8 cellular contexts compared by ENCODE assay signal in genomic region chr16:2459647-2460390, GRCh38. TPM values are rescaled to one million over a fixed set of nuclear protein-coding genes. Genes with fewer than 3 reads are reported as not detected.
DNase-seq lines count a peak whose midpoint lies in the region; ATAC-seq and TF ChIP-seq lines count a peak whose summit lies in the region.

Gene TEDC2 (plus strand): TSS chr16:2460109. CDS start chr16:2460145, 36 bp downstream.

- H3K27me3 ChIP-seq in PC-3 (ENCODE audit: low read length) = no peaks in the 10 kb centered on the region
- no peaks in the 10 kb centered on the region for H3K27me3 ChIP-seq in mucosa of stomach (ENCODE audit: control insufficient read depth, insufficient read depth, low read length)

- H4K20me1 ChIP-seq in PC-3 (ENCODE audit: low read length) = no peaks in the 10 kb centered on the region

- H3K9me3 ChIP-seq in PC-3 (ENCODE audit: low read length) (no peaks in the 10 kb centered on the region), mucosa of stomach (ENCODE audit: control insufficient read depth, low read length) (no peaks in the 10 kb centered on the region)

- H2AFZ ChIP-seq in PC-3 (ENCODE audit: low read length) = peak within 1 kb of the TSS; percentile 82

- peaks cover 14% of the 10 kb centered on the region for H3K79me2 ChIP-seq in PC-3 (ENCODE audit: low read length)

- no peaks in the 10 kb centered on the region for H3K9me2 ChIP-seq in PC-3 (replicated peaks; ENCODE audit: low read length)

- H3K4me1 ChIP-seq in PC-3 (ENCODE audit: insufficient read depth, low read length) (peaks cover 14% of the 10 kb centered on the region), mucosa of stomach (ENCODE audit: control insufficient read depth, insufficient read depth, low read length) (peaks cover 13% of the 10 kb centered on the region)

- no peaks in the 10 kb centered on the region for H3F3A ChIP-seq in PC-3 (ENCODE audit: low read length, unreplicated experiment)

- H3K9ac ChIP-seq in PC-3 (ENCODE audit: low read length) (peak within 1 kb of the TSS; percentile 74), mucosa of stomach (ENCODE audit: low read length) (peak within 1 kb of the TSS; percentile 66)

- POLR2A ChIA-PET in PC-3 (lab: Charles Lee; ENCODE audit: unreplicated experiment) = interaction anchor here (0.5 kb wide), 1 partner anchor 62 kb away, joined by 13 read pairs; no protein-coding TSS in a partner anchor

- peak within 1 kb of the TSS; percentile 71 for H3K4me3 ChIP-seq in Jurkat, Clone E6-1 (ENCODE audit: low read length)
- H3K4me3 ChIP-seq in PC-3 (ENCODE audit: low read length) (peak within 1 kb of the TSS; percentile 74), mucosa of stomach (ENCODE audit: low read length) (peak within 1 kb of the TSS; percentile 15)

- peak; percentile 90 for DNase-seq in DMS114 treated with DMSO at 0.1 percent for 48 hours (lab: John Stamatoyannopoulos, UW; ENCODE audit: unreplicated experiment)
- peak; percentile 92 for DNase-seq in Jurkat, Clone E6-1 (ENCODE audit: low read depth, low spot score)
- DNase-seq in PC-3 = peak; percentile 93
- peak; percentile 95 for DNase-seq in activated T-cell treated with anti-CD3 and anti-CD28 coated beads for 4 hours
- DNase-seq in erythroblast (lab: John Stamatoyannopoulos, UW) = peak; percentile 97 to 98
- DNase-seq in stimulated activated CD8-positive, alpha-beta memory T cell treated with anti-CD3 and anti-CD28 coated beads, Interleukin-4, amount 100 ng/mL, for 48 hours = peak; percentile 99

- no TSS peak for BruUV-seq in PC-3 (replicated peaks; lab: Mats Ljungman, UMichigan)

- CTCF ChIA-PET in PC-3 (lab: Charles Lee) = interaction anchor here (0.7 kb wide), 1 partner anchor 8 kb away, joined by 3 read pairs; no protein-coding TSS in a partner anchor

- H3K27ac ChIP-seq in PC-3 (ENCODE audit: low read length) = no peak within 1 kb of the TSS

- TF ChIP-seq CTCF in PC-3 (conservative IDR thresholded peaks at IDR 0.05; ENCODE audit: low read depth, low read length) = no peak

- peak within 1 kb of the TSS; percentile 95 for H3K4me2 ChIP-seq in PC-3 (ENCODE audit: low read length)

- ATAC-seq in GM21576 (IDR thresholded peaks at IDR 0.05; ENCODE audit: unreplicated experiment) (peak; percentile 83), PC-3 (peak; percentile 89)

- peak; percentile 45 for TF ChIP-seq POLR2A in erythroblast (IDR thresholded peaks at IDR 0.05; ENCODE audit: low read length)

- intact Hi-C loops in PC-3 (cut with micrococcal nuclease) = no loop called here

- no peaks in the 10 kb centered on the region for H3K36me3 ChIP-seq in PC-3 (ENCODE audit: low read depth, low read length)
- H3K36me3 ChIP-seq in mucosa of stomach (ENCODE audit: control insufficient read depth, insufficient read depth, low read length) = no peaks in the 10 kb centered on the region

RNA-seq across cellular contexts. Expression of gene TEDC2, which starts in this region (rescaled TPM):
- 51.3 TPM for polyA plus RNA-seq in Jurkat, Clone E6-1 (2012; ENCODE audit: insufficient read depth, insufficient read length)
- total RNA-seq in PC-3 (2014; rRNA removed) = 35.5 and 44.9 TPM in 2 replicates

Comparison
In these comparisons a context has a peak if more than half of its experiments do, and no peak if none do; other contexts are left out.
1. H3K4me3 ChIP-seq: peak in every context shown above with its lines; median percentile 74 in PC-3; 71 in Jurkat, Clone E6-1; 15 in mucosa of stomach.